8 cellular contexts compared by ENCODE assay signal in genomic region chr6:118719351-118720124, GRCh38.
DNase-seq lines count a peak whose midpoint lies in the region; ATAC-seq and TF ChIP-seq lines count a peak whose summit lies in the region.

No MANE protein-coding gene starts in this region.

- no peak overlapping the region for H3K9ac ChIP-seq in MM.1S (ENCODE audit: low read length)

- intact Hi-C loops in esophagus muscularis mucosa (cut with DNase I): no loop called here

- TF ChIP-seq CTCF in GM13976 (IDR thresholded peaks at IDR 0.05; ENCODE audit: borderline replicate concordance, control extremely low read depth, extremely low read depth, insufficient read depth, missing control alignments) (no peak), MM.1S (IDR thresholded peaks at IDR 0.05; ENCODE audit: low read length) (no peak), esophagus muscularis mucosa (IDR thresholded peaks at IDR 0.05) (no peak), coronary artery (IDR thresholded peaks at IDR 0.05) (no peak)

- H3K27ac ChIP-seq in MM.1S (ENCODE audit: low read length) (peak overlapping the region; percentile 35; the same call in 1 of the 2 replicates), esophagus muscularis mucosa (replicated peaks in 1 of 4) (no peak overlapping the region), coronary artery (no peak overlapping the region)

- peak; percentile 56 for DNase-seq in GM13976 (ENCODE audit: low spot score)
- DNase-seq in MM.1S: peak; percentile 49
- peak; percentile 77 for DNase-seq in myocyte (ENCODE audit: low read depth)
- no peak for DNase-seq in Ammon's horn (ENCODE audit: low spot score)
- no peak for DNase-seq in esophagus muscularis mucosa (ENCODE audit: extremely low spot score)
- no peak for DNase-seq in NCI-H1436 treated with DMSO at 0.1 percent for 48 hours (lab: John Stamatoyannopoulos, UW)
- no peak for DNase-seq in coronary artery (ENCODE audit: low spot score)

- H3K4me1 ChIP-seq in MM.1S (ENCODE audit: low read length) (peaks cover 22% of the 10 kb centered on the region), esophagus muscularis mucosa (no peaks in the 10 kb centered on the region)

- WGBS in esophagus muscularis mucosa: 78% methylated on average over 5 of the region's 6 CpGs

- in situ Hi-C loops in GM13976 (cut with MboI; ENCODE audit: low sequenced_read_pairs, unreplicated experiment): no loop called here

- H2AFZ ChIP-seq in MM.1S (ENCODE audit: low read length): peak overlapping the region; percentile 52

- H3F3A ChIP-seq in MM.1S (ENCODE audit: insufficient read depth, low read length): peaks cover 5% of the 10 kb centered on the region; the same call in 1 of the 2 replicates

- H3K4me3 ChIP-seq in MM.1S (ENCODE audit: low read length) (no peak overlapping the region), esophagus muscularis mucosa (no peak overlapping the region), coronary artery (no peak overlapping the region)

- H3K9me3 ChIP-seq in MM.1S (replicated peaks; ENCODE audit: insufficient read depth, low read length) (no peaks in the 10 kb centered on the region), esophagus muscularis mucosa (no peaks in the 10 kb centered on the region)

- no peaks in the 10 kb centered on the region for H3K9me2 ChIP-seq in MM.1S (replicated peaks; ENCODE audit: insufficient read depth, low read length)

- H3K27me3 ChIP-seq in MM.1S (replicated peaks; ENCODE audit: insufficient read depth, low read length): no peaks in the 10 kb centered on the region
- no peaks in the 10 kb centered on the region for H3K27me3 ChIP-seq in esophagus muscularis mucosa

- H3K4me2 ChIP-seq in MM.1S (ENCODE audit: low read depth, low read length): peak overlapping the region; percentile 23; the same call in 1 of the 2 replicates

- H3K79me2 ChIP-seq in MM.1S (ENCODE audit: low read length): no peaks in the 10 kb centered on the region

- peak; percentile 38 for ATAC-seq in GM21619 (IDR thresholded peaks at IDR 0.05; ENCODE audit: unreplicated experiment)

- no peak for TF ChIP-seq EP300 in esophagus muscularis mucosa (IDR thresholded peaks at IDR 0.05)

- H4K20me1 ChIP-seq in MM.1S (ENCODE audit: insufficient read depth, low read length): no peaks in the 10 kb centered on the region

- TF ChIP-seq POLR2A in esophagus muscularis mucosa (IDR thresholded peaks at IDR 0.05; ENCODE audit: low read depth): no peak

- H3K36me3 ChIP-seq in MM.1S (replicated peaks; ENCODE audit: insufficient read depth, low read length) (no peaks in the 10 kb centered on the region), esophagus muscularis mucosa (no peaks in the 10 kb centered on the region)

Comparison
In these comparisons a context has a peak if more than half of its experiments do, and no peak if none do; other contexts are left out.
1. DNase-seq: peak in GM13976 (single experiment), MM.1S (single experiment) and myocyte (single experiment); none in Ammon's horn (single experiment), esophagus muscularis mucosa (single experiment), NCI-H1436 treated with DMSO at 0.1 percent for 48 hours (single experiment) and coronary artery (single experiment).